Comparison of ENCODE assay signal across 1 cellular context in genomic region chr7:22724861-22725260, GRCh38.
TF ChIP-seq lines count a peak whose summit lies in the region.

No MANE protein-coding gene starts in this region.

TF ChIP-seq in H1, 55 proteins besides CTCF, POLR2A, EP300 and RAD21:
- TF ChIP-seq GABPA (IDR thresholded peaks at IDR 0.05; ENCODE audit: borderline replicate concordance, insufficient read depth, low read length) (no peak), RXRA (IDR thresholded peaks at IDR 0.05; ENCODE audit: insufficient read depth, low read depth, low read length) (no peak), JUND (IDR thresholded peaks at IDR 0.05; ENCODE audit: low read length) (no peak), FOSL1 (IDR thresholded peaks at IDR 0.05; ENCODE audit: insufficient read depth, low read depth, low read length) (no peak), NRF1 (IDR thresholded peaks at IDR 0.05; ENCODE audit: low read depth, low read length) (no peak), KDM5A (IDR thresholded peaks at IDR 0.05; ENCODE audit: low read length) (no peak), POU5F1 (IDR thresholded peaks at IDR 0.05; ENCODE audit: low read depth, low read length) (no peak), RNF2 (IDR thresholded peaks at IDR 0.05; ENCODE audit: borderline replicate concordance, low read depth, low read length, missing control alignments, poor library complexity, severe bottlenecking) (no peak), MAFK (IDR thresholded peaks at IDR 0.05; ENCODE audit: low read depth, low read length) (no peak), HDAC2 (IDR thresholded peaks at IDR 0.05; ENCODE audit: borderline replicate concordance in 1 of 2, low read depth in 2 of 2, low read length in 2 of 2) (no peak), BRCA1 (IDR thresholded peaks at IDR 0.05; ENCODE audit: low read depth, low read length) (no peak), JUN (IDR thresholded peaks at IDR 0.05; ENCODE audit: low read depth, low read length) (no peak), KDM1A (IDR thresholded peaks at IDR 0.05; ENCODE audit: borderline replicate concordance, low read length) (no peak)
TF ChIP-seq in H1: peak in this region for 0.
